ENCODE assay signal across 22 cellular contexts in the genomic region with DNA sequence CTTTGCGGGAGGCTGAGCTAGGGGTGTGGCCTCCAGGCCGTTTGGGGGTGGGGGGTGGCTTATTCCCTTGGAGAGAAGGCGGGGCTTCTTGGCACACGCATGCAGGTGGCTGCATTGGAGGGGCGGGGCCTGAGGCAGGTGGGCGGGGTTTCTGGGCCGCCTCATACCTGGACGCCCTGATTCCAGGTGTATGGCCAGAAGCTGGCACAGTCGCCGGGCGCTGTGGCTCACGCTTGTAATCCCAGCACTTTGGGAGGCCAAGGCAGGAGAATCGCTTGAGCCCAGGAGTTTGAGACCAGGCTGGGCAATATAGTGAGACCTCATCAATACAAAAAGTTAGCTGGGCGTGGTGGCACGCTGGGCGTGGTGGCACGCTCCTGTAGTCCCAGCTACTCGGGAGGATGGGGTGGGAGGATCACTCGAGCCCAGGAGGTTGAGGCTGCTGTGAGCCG. TPM values are rescaled to one million over a fixed set of nuclear protein-coding genes. Genes with fewer than 3 reads are reported as not detected.
DNase-seq lines count a peak whose midpoint lies in the region; ATAC-seq, FAIRE-seq and TF ChIP-seq lines count a peak whose summit lies in the region.
"Had no signal": no experiment of that assay in that cellular context is flagged by ENCODE, and none has a peak within 500 bp of the region (broad histone marks: within the 10 kb centered on the region; RNA-seq: fewer than 3 reads in every experiment).

No MANE protein-coding gene starts in this region.

- DNase-seq in HepG2 (ENCODE audit: low spot score): no peak
- no peak for DNase-seq in right lobe of liver
- DNase-seq in WTC11 (ENCODE audit: low spot score): peak; percentile 86
- peak; percentile 66 to 79 for DNase-seq in left colon
- no peak for DNase-seq in effector memory CD8-positive, alpha-beta T cell
- no peak for DNase-seq in DMS53 (lab: John Stamatoyannopoulos, UW)
- DNase-seq: COR-L47, DMS153, EL, NCI-H1105 treated with DMSO at 0.1 percent for 48 hours, NCI-H187, NCI-H2171, NCI-H446, NCI-H774, PC-9, SK-N-SH had no signal

- no peak overlapping the region for H2AFZ ChIP-seq in HepG2 (ENCODE audit: low read length)
- H2AFZ ChIP-seq: PC-9 had no signal

- no peaks in the 10 kb centered on the region for H3K27me3 ChIP-seq in HepG2 (ENCODE audit: control insufficient read depth in 1 of 2, insufficient read depth in 2 of 2, low read length in 2 of 2)
- no peaks in the 10 kb centered on the region for H3K27me3 ChIP-seq in right lobe of liver

- in situ Hi-C loops in HepG2 (cut with HindIII; ENCODE audit: extremely low pct_ligation_motif_present, low pct_unique_long_range_greater_than_20kb): no loop called here

- TF ChIP-seq CTCF in HepG2 (CRISPR knock-in tag; IDR thresholded peaks at IDR 0.05) (no peak), right lobe of liver (IDR thresholded peaks at IDR 0.05) (no peak), WTC11 (IDR thresholded peaks at IDR 0.05) (no peak)

- CTCF ChIA-PET in HepG2 (lab: Yijun Ruan, JAX; ENCODE audit: low intra/inter-chr PET ratio, low total read pairs): no interaction called here
- CTCF ChIA-PET in WTC11 (lab: Charles Lee): interaction anchor here (0.7 to 3.2 kb wide), 5 partner anchors 18 to 219 kb away, joined by 3 to 18 read pairs (median 4); partner anchors contain the start of gene ARHGAP45

- no peak for TF ChIP-seq RAD21 in HepG2 (CRISPR knock-in tag; IDR thresholded peaks at IDR 0.05)

- no peaks in the 10 kb centered on the region for H3K9me3 Mint-ChIP-seq in WTC11
- no peaks in the 10 kb centered on the region for H3K9me3 Mint-ChIP-seq in effector memory CD8-positive, alpha-beta T cell

- H3K4me2 ChIP-seq in HepG2 (ENCODE audit: low read depth, low read length): no peak overlapping the region
- H3K4me2 ChIP-seq: PC-9, SK-N-SH had no signal

- H3K79me2 ChIP-seq in HepG2 (ENCODE audit: insufficient read depth, low read length): no peaks in the 10 kb centered on the region

- BruUV-seq in HepG2 (replicated peaks; lab: Mats Ljungman, UMichigan): no TSS peak

- H3K9me3 ChIP-seq in HepG2 (ENCODE audit: low read length) (no peaks in the 10 kb centered on the region), right lobe of liver (no peaks in the 10 kb centered on the region)
- H3K9me3 ChIP-seq: SK-N-SH had no signal

- no peak overlapping the region for H3K4me3 ChIP-seq in HepG2 (replicated peaks in 1 of 3; ENCODE audit: insufficient read depth in 1 of 3, low read depth in 2 of 3, low read length in 3 of 3)
- H3K4me3 ChIP-seq in right lobe of liver: no peak overlapping the region
- H3K4me3 ChIP-seq: PC-9 had no signal

- H3K36me3 ChIP-seq in HepG2 (replicated peaks in 1 of 2; ENCODE audit: control insufficient read depth in 1 of 2, insufficient read depth in 2 of 2, low read length in 2 of 2): no peaks in the 10 kb centered on the region
- H3K36me3 ChIP-seq in right lobe of liver: no peaks in the 10 kb centered on the region

- no peaks in the 10 kb centered on the region for H3K27me3 Mint-ChIP-seq in WTC11 (ENCODE audit: low read depth)
- no peaks in the 10 kb centered on the region for H3K27me3 Mint-ChIP-seq in effector memory CD8-positive, alpha-beta T cell

- no peak overlapping the region for H3K4me3 Mint-ChIP-seq in WTC11
- H3K4me3 Mint-ChIP-seq in effector memory CD8-positive, alpha-beta T cell: no peak overlapping the region
- H3K4me3 Mint-ChIP-seq: CD14-positive monocyte had no signal

- intact Hi-C loops in HepG2 (cut with micrococcal nuclease; ENCODE audit: unreplicated experiment): no loop called here
- intact Hi-C loops in right lobe of liver (cut with DNase I): no loop called here
- intact Hi-C loops in left colon (cut with DNase I, micrococcal nuclease): no loop called here

- no peaks in the 10 kb centered on the region for H3K4me1 Mint-ChIP-seq in WTC11
- peaks cover 5 to 8% of the 10 kb centered on the region in 2 donors for H3K4me1 Mint-ChIP-seq in effector memory CD8-positive, alpha-beta T cell (ENCODE audit: low read depth in 2 of 2)
- H3K4me1 Mint-ChIP-seq: CD14-positive monocyte had no signal

- 90% methylated on average over 9 of the region's 20 CpGs for WGBS in HepG2 (ENCODE audit: low lambda C conversion rate)
- WGBS in right lobe of liver (ENCODE audit: insufficient coverage, low coverage, low lambda C conversion rate, missing lambda C conversion rate): 94% methylated on average over 16 of the region's 20 CpGs

- no peak overlapping the region for H3K9ac ChIP-seq in HepG2 (ENCODE audit: insufficient read depth, low read depth, low read length)
- H3K9ac ChIP-seq: SK-N-SH had no signal

- no peak for TF ChIP-seq EP300 in HepG2 (IDR thresholded peaks at IDR 0.05; ENCODE audit: low read depth in 2 of 2, low read length in 2 of 2)
- TF ChIP-seq EP300 in HepG2 (CRISPR knock-in tag; IDR thresholded peaks at IDR 0.05; ENCODE audit: borderline replicate concordance): no peak

- H3K27ac ChIP-seq in HepG2 (ENCODE audit: extremely low read length, insufficient read depth, low read length) (no peak overlapping the region), right lobe of liver (no peak overlapping the region)
- H3K27ac ChIP-seq: PC-9 had no signal

- H3K4me1 ChIP-seq in HepG2 (ENCODE audit: insufficient read depth, low read length): peaks cover 43% of the 10 kb centered on the region
- no peaks in the 10 kb centered on the region for H3K4me1 ChIP-seq in right lobe of liver

- H3K27ac Mint-ChIP-seq in WTC11: no peak overlapping the region
- no peak overlapping the region for H3K27ac Mint-ChIP-seq in effector memory CD8-positive, alpha-beta T cell
- H3K27ac Mint-ChIP-seq: CD14-positive monocyte had no signal

- no peaks in the 10 kb centered on the region for H4K20me1 ChIP-seq in HepG2 (ENCODE audit: insufficient read depth, low read length)

- peaks cover 5% of the 10 kb centered on the region; the same call in 1 of the 2 replicates for H3K36me3 Mint-ChIP-seq in WTC11
- H3K36me3 Mint-ChIP-seq in effector memory CD8-positive, alpha-beta T cell (ENCODE audit: insufficient read depth): peaks cover 34% of the 10 kb centered on the region

- TF ChIP-seq POLR2A in HepG2 (IDR thresholded peaks at IDR 0.05; ENCODE audit: insufficient read depth in 1 of 2, low read depth in 2 of 2, low read length in 2 of 2): no peak
- no peak for TF ChIP-seq POLR2A in right lobe of liver (IDR thresholded peaks at IDR 0.05)

- no peak for FAIRE-seq in HepG2 (lab: Jason Lieb, UNC)
- FAIRE-seq: H54 had no signal

- ATAC-seq in HepG2 (no peak), right lobe of liver (no peak), WTC11 (peak; percentile 12), left colon (peak; percentile 54), HG03045 (IDR thresholded peaks at IDR 0.05; ENCODE audit: unreplicated experiment) (no peak)
- ATAC-seq in effector memory CD8-positive, alpha-beta T cell (replicated peaks): no peak

- POLR2A ChIA-PET in HepG2 (lab: Yijun Ruan, JAX): no interaction called here
- POLR2A ChIA-PET in WTC11 (lab: Charles Lee): interaction anchor here (0.6 to 1.6 kb wide), 3 partner anchors 7 to 34 kb away, joined by 3 to 5 read pairs (median 3); partner anchors contain the start of genes ABCA7 and CNN2

RNA-seq across cellular contexts. Expression of gene ABCA7, which starts 7.8 kb away (rescaled TPM):
- total RNA-seq in HepG2 (2016; rRNA removed; fragmentation: Illumina TruSeq; extraction: Trizol): 1.3 and 4.4 TPM in 2 replicates
- total RNA-seq in HepG2 (2016; cell fraction: cytosol; rRNA removed; fragmentation: Illumina TruSeq; extraction: Trizol; ENCODE audit: low read depth): 3.4 and 3.5 TPM in 2 replicates
- 2.5 and 6.4 TPM in 2 replicates for total RNA-seq in HepG2 (2016; cell fraction: insoluble cytoplasmic fraction; rRNA removed; fragmentation: Illumina TruSeq; extraction: Trizol)
- 1.7 and 2.0 TPM in 2 replicates for total RNA-seq in HepG2 (2016; cell fraction: membrane; rRNA removed; fragmentation: Illumina TruSeq; extraction: Trizol)
- total RNA-seq in HepG2 (2016; cell fraction: nucleus; rRNA removed; fragmentation: Illumina TruSeq; extraction: Trizol): 7.8 and 9.7 TPM in 2 replicates
- 32.4 and 41.2 TPM in 2 replicates for polyA plus RNA-seq in HepG2 (2011; rRNA removed)
- polyA plus RNA-seq in HepG2 (2011; cell fraction: cytosol; rRNA removed): 27.7 and 35.9 TPM in 2 replicates
- 316 and 410 TPM in 2 replicates for polyA plus RNA-seq in HepG2 (2011; cell fraction: nucleus; rRNA removed)
- 29.1 and 29.7 TPM in 2 replicates for polyA plus RNA-seq in HepG2 (2012)
- polyA plus RNA-seq in HepG2 (2016; cell fraction: cytosol; fragmentation: Illumina TruSeq; extraction: Trizol; ENCODE audit: low read depth): 0.23 and 0.72 TPM in 2 replicates
- 1.6 and 2.2 TPM in 2 replicates for polyA plus RNA-seq in HepG2 (2016; cell fraction: insoluble cytoplasmic fraction; fragmentation: Illumina TruSeq; extraction: Trizol; ENCODE audit: low read depth)
- polyA plus RNA-seq in HepG2 (2016; cell fraction: membrane; fragmentation: Illumina TruSeq; extraction: Trizol; ENCODE audit: low read depth): 0.54 and 0.71 TPM in 2 replicates
- 25.9 and 28.7 TPM in 2 replicates for polyA plus RNA-seq in HepG2 (2016; cell fraction: nucleus; fragmentation: Illumina TruSeq; extraction: Trizol; ENCODE audit: insufficient read depth, low read depth)
- 20.1 and 68.5 TPM in 2 replicates for polyA minus RNA-seq in HepG2 (2011; rRNA and poly(A)+ RNA removed; ENCODE audit: low replicate concordance)
- polyA minus RNA-seq in HepG2 (2011; cell fraction: cytosol; rRNA and poly(A)+ RNA removed): 20.8 and 23.1 TPM in 2 replicates
- 41.6 and 44.5 TPM in 2 replicates for polyA minus RNA-seq in HepG2 (2011; cell fraction: nucleus; rRNA and poly(A)+ RNA removed)
- 10 to 100 TPM in 3 of 6 experiments, 1 to 10 TPM in 3; 4.8 to 14.6 (median 9.1) TPM for total RNA-seq in right lobe of liver
- total RNA-seq in WTC11 (2021): 40.3 to 45.0 TPM (median 41.3 TPM) in 3 replicates
- 10 to 100 TPM; 23.3 to 35.1 TPM for total RNA-seq in left colon

RNA-seq across cellular contexts. Expression of gene ARHGAP45, which starts 19.2 kb away (rescaled TPM):
- 0.48 and 0.84 TPM in 2 replicates for total RNA-seq in HepG2 (2016; rRNA removed; fragmentation: Illumina TruSeq; extraction: Trizol)
- total RNA-seq in HepG2 (2016; cell fraction: cytosol; rRNA removed; fragmentation: Illumina TruSeq; extraction: Trizol; ENCODE audit: low read depth): 0.35 and 0.51 TPM in 2 replicates
- 0.16 and 0.50 TPM in 2 replicates for total RNA-seq in HepG2 (2016; cell fraction: insoluble cytoplasmic fraction; rRNA removed; fragmentation: Illumina TruSeq; extraction: Trizol)
- total RNA-seq in HepG2 (2016; cell fraction: membrane; rRNA removed; fragmentation: Illumina TruSeq; extraction: Trizol): 0.38 and 0.40 TPM in 2 replicates
- 0.28 and 0.63 TPM in 2 replicates for total RNA-seq in HepG2 (2016; cell fraction: nucleus; rRNA removed; fragmentation: Illumina TruSeq; extraction: Trizol)
- polyA plus RNA-seq in HepG2 (2011; rRNA removed): 32.0 and 40.3 TPM in 2 replicates
- 17.7 and 31.9 TPM in 2 replicates for polyA plus RNA-seq in HepG2 (2011; cell fraction: cytosol; rRNA removed)
- polyA plus RNA-seq in HepG2 (2011; cell fraction: nucleus; rRNA removed): 222 and 325 TPM in 2 replicates
- 21.8 and 23.4 TPM in 2 replicates for polyA plus RNA-seq in HepG2 (2012)
- polyA plus RNA-seq in HepG2 (2016; cell fraction: cytosol; fragmentation: Illumina TruSeq; extraction: Trizol; ENCODE audit: low read depth): not detected in 2 replicates
- polyA plus RNA-seq in HepG2 (2016; cell fraction: insoluble cytoplasmic fraction; fragmentation: Illumina TruSeq; extraction: Trizol; ENCODE audit: low read depth): 0.41 and 0.69 TPM in 2 replicates
- not detected in 2 replicates for polyA plus RNA-seq in HepG2 (2016; cell fraction: membrane; fragmentation: Illumina TruSeq; extraction: Trizol; ENCODE audit: low read depth)
- 1.5 TPM in 2 replicates for polyA plus RNA-seq in HepG2 (2016; cell fraction: nucleus; fragmentation: Illumina TruSeq; extraction: Trizol; ENCODE audit: insufficient read depth, low read depth)
- 18.3 and 37.9 TPM in 2 replicates for polyA minus RNA-seq in HepG2 (2011; rRNA and poly(A)+ RNA removed; ENCODE audit: low replicate concordance)
- polyA minus RNA-seq in HepG2 (2011; cell fraction: cytosol; rRNA and poly(A)+ RNA removed): 19.3 and 20.1 TPM in 2 replicates
- 25.0 and 29.0 TPM in 2 replicates for polyA minus RNA-seq in HepG2 (2011; cell fraction: nucleus; rRNA and poly(A)+ RNA removed)
- total RNA-seq in right lobe of liver: 1 to 10 TPM; 4.2 to 10.0 (median 7.3) TPM
- 40.9 to 46.4 TPM (median 44.1 TPM) in 3 replicates for total RNA-seq in WTC11 (2021)
- total RNA-seq in left colon: 10 to 100 TPM; 37.9 to 47.2 TPM

RNA-seq across cellular contexts. Expression of gene CNN2, which starts 21.3 kb away (rescaled TPM):
- total RNA-seq in HepG2 (2016; rRNA removed; fragmentation: Illumina TruSeq; extraction: Trizol) (70.0 and 84.5 TPM in 2 replicates), right lobe of liver (10 to 100 TPM; 16.4 to 53.8 (median 22.2) TPM), WTC11 (2021) (387 to 391 TPM (median 390 TPM) in 3 replicates), left colon (100 to 1,000 TPM in 1 of 2 donors, 10 to 100 TPM in 1; 76.6 to 106 TPM)
- 29.8 and 31.9 TPM in 2 replicates for total RNA-seq in HepG2 (2016; cell fraction: cytosol; rRNA removed; fragmentation: Illumina TruSeq; extraction: Trizol; ENCODE audit: low read depth)
- total RNA-seq in HepG2 (2016; cell fraction: insoluble cytoplasmic fraction; rRNA removed; fragmentation: Illumina TruSeq; extraction: Trizol): 66.1 and 74.6 TPM in 2 replicates
- 70.9 and 77.3 TPM in 2 replicates for total RNA-seq in HepG2 (2016; cell fraction: membrane; rRNA removed; fragmentation: Illumina TruSeq; extraction: Trizol)
- total RNA-seq in HepG2 (2016; cell fraction: nucleus; rRNA removed; fragmentation: Illumina TruSeq; extraction: Trizol): 37.1 and 39.3 TPM in 2 replicates
- 58.1 and 63.6 TPM in 2 replicates for polyA plus RNA-seq in HepG2 (2011; rRNA removed)
- polyA plus RNA-seq in HepG2 (2011; cell fraction: cytosol; rRNA removed): 71.9 and 76.4 TPM in 2 replicates
- polyA plus RNA-seq in HepG2 (2011; cell fraction: nucleus; rRNA removed): 59.2 and 73.6 TPM in 2 replicates
- 37.6 and 46.6 TPM in 2 replicates for polyA plus RNA-seq in HepG2 (2012)
- polyA plus RNA-seq in HepG2 (2016; cell fraction: cytosol; fragmentation: Illumina TruSeq; extraction: Trizol; ENCODE audit: low read depth): 36.8 and 41.0 TPM in 2 replicates
- 82.0 and 114 TPM in 2 replicates for polyA plus RNA-seq in HepG2 (2016; cell fraction: insoluble cytoplasmic fraction; fragmentation: Illumina TruSeq; extraction: Trizol; ENCODE audit: low read depth)
- polyA plus RNA-seq in HepG2 (2016; cell fraction: membrane; fragmentation: Illumina TruSeq; extraction: Trizol; ENCODE audit: low read depth): 75.2 and 79.7 TPM in 2 replicates
- polyA plus RNA-seq in HepG2 (2016; cell fraction: nucleus; fragmentation: Illumina TruSeq; extraction: Trizol; ENCODE audit: insufficient read depth, low read depth): 90.2 and 93.1 TPM in 2 replicates
- polyA minus RNA-seq in HepG2 (2011; rRNA and poly(A)+ RNA removed; ENCODE audit: low replicate concordance): 84.2 and 138 TPM in 2 replicates
- 122 and 138 TPM in 2 replicates for polyA minus RNA-seq in HepG2 (2011; cell fraction: cytosol; rRNA and poly(A)+ RNA removed)
- polyA minus RNA-seq in HepG2 (2011; cell fraction: nucleus; rRNA and poly(A)+ RNA removed): 21.5 and 28.6 TPM in 2 replicates

RNA-seq across cellular contexts. Expression of gene RNU6-2, which starts 26.4 kb away (rescaled TPM):
- total RNA-seq in HepG2 (2016; rRNA removed; fragmentation: Illumina TruSeq; extraction: Trizol) (under 0.01 TPM in 1 of 2 replicates, not detected in the other), right lobe of liver (not detected), WTC11 (2021) (not detected in 3 replicates), left colon (not detected)
- under 0.01 TPM in 2 replicates for total RNA-seq in HepG2 (2016; cell fraction: cytosol; rRNA removed; fragmentation: Illumina TruSeq; extraction: Trizol; ENCODE audit: low read depth)
- total RNA-seq in HepG2 (2016; cell fraction: insoluble cytoplasmic fraction; rRNA removed; fragmentation: Illumina TruSeq; extraction: Trizol): under 0.01 TPM in 1 of 2 replicates, not detected in the other
- total RNA-seq in HepG2 (2016; cell fraction: membrane; rRNA removed; fragmentation: Illumina TruSeq; extraction: Trizol): under 0.01 TPM in 1 of 2 replicates, not detected in the other
- not detected in 2 replicates for total RNA-seq in HepG2 (2016; cell fraction: nucleus; rRNA removed; fragmentation: Illumina TruSeq; extraction: Trizol)
- polyA plus RNA-seq in HepG2 (2011; rRNA removed): not detected in 2 replicates
- not detected in 2 replicates for polyA plus RNA-seq in HepG2 (2011; cell fraction: cytosol; rRNA removed)
- not detected in 2 replicates for polyA plus RNA-seq in HepG2 (2011; cell fraction: nucleus; rRNA removed)
- polyA plus RNA-seq in HepG2 (2012): not detected in 2 replicates
- polyA plus RNA-seq in HepG2 (2016; cell fraction: cytosol; fragmentation: Illumina TruSeq; extraction: Trizol; ENCODE audit: low read depth): not detected in 2 replicates
- not detected in 2 replicates for polyA plus RNA-seq in HepG2 (2016; cell fraction: insoluble cytoplasmic fraction; fragmentation: Illumina TruSeq; extraction: Trizol; ENCODE audit: low read depth)
- not detected in 2 replicates for polyA plus RNA-seq in HepG2 (2016; cell fraction: membrane; fragmentation: Illumina TruSeq; extraction: Trizol; ENCODE audit: low read depth)
- not detected in 2 replicates for polyA plus RNA-seq in HepG2 (2016; cell fraction: nucleus; fragmentation: Illumina TruSeq; extraction: Trizol; ENCODE audit: insufficient read depth, low read depth)
- polyA minus RNA-seq in HepG2 (2011; rRNA and poly(A)+ RNA removed; ENCODE audit: low replicate concordance): under 0.01 TPM in 1 of 2 replicates, not detected in the other
- polyA minus RNA-seq in HepG2 (2011; cell fraction: cytosol; rRNA and poly(A)+ RNA removed): under 0.01 TPM in 1 of 2 replicates, not detected in the other
- not detected in 2 replicates for polyA minus RNA-seq in HepG2 (2011; cell fraction: nucleus; rRNA and poly(A)+ RNA removed)
- total RNA-seq: A673, HT-29, LHCN-M2, PC-9 had no signal
- polyA plus RNA-seq: CD14-positive monocyte, SK-N-SH had no signal

RNA-seq across cellular contexts. Expression of gene TMEM259, which starts 26.8 kb away (rescaled TPM):
- total RNA-seq in HepG2 (2016; rRNA removed; fragmentation: Illumina TruSeq; extraction: Trizol) (20.5 and 64.7 TPM in 2 replicates), right lobe of liver (100 to 1,000 TPM in 2 of 6 experiments, 10 to 100 TPM in 4; 82.6 to 180 (median 93.2) TPM), WTC11 (2021) (176 to 202 TPM (median 191 TPM) in 3 replicates), left colon (100 to 1,000 TPM; 185 to 224 TPM)
- 30.1 and 37.5 TPM in 2 replicates for total RNA-seq in HepG2 (2016; cell fraction: cytosol; rRNA removed; fragmentation: Illumina TruSeq; extraction: Trizol; ENCODE audit: low read depth)
- total RNA-seq in HepG2 (2016; cell fraction: insoluble cytoplasmic fraction; rRNA removed; fragmentation: Illumina TruSeq; extraction: Trizol): 17.1 and 68.9 TPM in 2 replicates
- 50.5 and 59.4 TPM in 2 replicates for total RNA-seq in HepG2 (2016; cell fraction: membrane; rRNA removed; fragmentation: Illumina TruSeq; extraction: Trizol)
- total RNA-seq in HepG2 (2016; cell fraction: nucleus; rRNA removed; fragmentation: Illumina TruSeq; extraction: Trizol): 58.0 and 76.3 TPM in 2 replicates
- 164 and 232 TPM in 2 replicates for polyA plus RNA-seq in HepG2 (2011; rRNA removed)
- polyA plus RNA-seq in HepG2 (2011; cell fraction: cytosol; rRNA removed): 108 and 161 TPM in 2 replicates
- 1,157 and 1,454 TPM in 2 replicates for polyA plus RNA-seq in HepG2 (2011; cell fraction: nucleus; rRNA removed)
- 55.1 and 79.6 TPM in 2 replicates for polyA plus RNA-seq in HepG2 (2012)
- polyA plus RNA-seq in HepG2 (2016; cell fraction: cytosol; fragmentation: Illumina TruSeq; extraction: Trizol; ENCODE audit: low read depth): 28.3 and 31.6 TPM in 2 replicates
- 28.7 and 28.8 TPM in 2 replicates for polyA plus RNA-seq in HepG2 (2016; cell fraction: insoluble cytoplasmic fraction; fragmentation: Illumina TruSeq; extraction: Trizol; ENCODE audit: low read depth)
- 47.1 and 48.7 TPM in 2 replicates for polyA plus RNA-seq in HepG2 (2016; cell fraction: membrane; fragmentation: Illumina TruSeq; extraction: Trizol; ENCODE audit: low read depth)
- polyA plus RNA-seq in HepG2 (2016; cell fraction: nucleus; fragmentation: Illumina TruSeq; extraction: Trizol; ENCODE audit: insufficient read depth, low read depth): 234 and 238 TPM in 2 replicates
- 129 and 199 TPM in 2 replicates for polyA minus RNA-seq in HepG2 (2011; rRNA and poly(A)+ RNA removed; ENCODE audit: low replicate concordance)
- polyA minus RNA-seq in HepG2 (2011; cell fraction: cytosol; rRNA and poly(A)+ RNA removed): 47.6 and 51.1 TPM in 2 replicates
- polyA minus RNA-seq in HepG2 (2011; cell fraction: nucleus; rRNA and poly(A)+ RNA removed): 58.8 and 65.8 TPM in 2 replicates

Comparison
In these comparisons a context has a peak if more than half of its experiments do, and no peak if none do; other contexts are left out.
1. ATAC-seq: peak in WTC11 (single experiment) and left colon (single experiment); none in HepG2 (single experiment), right lobe of liver (0 of 4), effector memory CD8-positive, alpha-beta T cell (single experiment) and HG03045 (single experiment).
2. DNase-seq: peak in WTC11 (single experiment) and left colon (2 of 2); none in HepG2 (single experiment), right lobe of liver (0 of 3), effector memory CD8-positive, alpha-beta T cell (0 of 3) and DMS53 (single experiment).
3. Of the 50 proteins assayed by ChIP-seq in both HepG2 and WTC11: peak only in HepG2: none; only in WTC11: ZNF121; in both: none; in neither: 48; mixed calls (peak in some experiments, not most) for 1.